In genomic region chr12:123062682-123063426, GRCh38 we compare ENCODE assay signal across 1 cellular context.
A peak's percentile ranks its signal among the peaks of the same experiment; 100 is the strongest.
TF ChIP-seq lines count a peak whose summit lies in the region.

No MANE protein-coding gene starts in this region.

TF ChIP-seq in K562, 482 proteins besides CTCF, POLR2A, EP300 and RAD21 (continued from another document):
- TF ChIP-seq ZNF592 (IDR thresholded peaks at IDR 0.05) (peak; percentile 16; the same call in 1 of the 2 replicates), L3MBTL2 (IDR thresholded peaks at IDR 0.05) (peak; percentile 26; the same call in 1 of the 2 replicates), ZFX (CRISPR knock-in tag; IDR thresholded peaks at IDR 0.05) (peak; percentile 43), SMARCE1 (IDR thresholded peaks at IDR 0.05) (no peak)
- TF ChIP-seq, protein P1, sequence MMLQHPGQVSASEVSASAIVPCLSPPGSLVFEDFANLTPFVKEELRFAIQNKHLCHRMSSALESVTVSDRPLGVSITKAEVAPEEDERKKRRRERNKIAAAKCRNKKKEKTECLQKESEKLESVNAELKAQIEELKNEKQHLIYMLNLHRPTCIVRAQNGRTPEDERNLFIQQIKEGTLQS (IDR thresholded peaks at IDR 0.05), result peak; percentile 66
- TF ChIP-seq, protein P1 (CRISPR knock-in tag; conservative IDR thresholded peaks at IDR 0.05), result no peak
